In the genomic region with DNA sequence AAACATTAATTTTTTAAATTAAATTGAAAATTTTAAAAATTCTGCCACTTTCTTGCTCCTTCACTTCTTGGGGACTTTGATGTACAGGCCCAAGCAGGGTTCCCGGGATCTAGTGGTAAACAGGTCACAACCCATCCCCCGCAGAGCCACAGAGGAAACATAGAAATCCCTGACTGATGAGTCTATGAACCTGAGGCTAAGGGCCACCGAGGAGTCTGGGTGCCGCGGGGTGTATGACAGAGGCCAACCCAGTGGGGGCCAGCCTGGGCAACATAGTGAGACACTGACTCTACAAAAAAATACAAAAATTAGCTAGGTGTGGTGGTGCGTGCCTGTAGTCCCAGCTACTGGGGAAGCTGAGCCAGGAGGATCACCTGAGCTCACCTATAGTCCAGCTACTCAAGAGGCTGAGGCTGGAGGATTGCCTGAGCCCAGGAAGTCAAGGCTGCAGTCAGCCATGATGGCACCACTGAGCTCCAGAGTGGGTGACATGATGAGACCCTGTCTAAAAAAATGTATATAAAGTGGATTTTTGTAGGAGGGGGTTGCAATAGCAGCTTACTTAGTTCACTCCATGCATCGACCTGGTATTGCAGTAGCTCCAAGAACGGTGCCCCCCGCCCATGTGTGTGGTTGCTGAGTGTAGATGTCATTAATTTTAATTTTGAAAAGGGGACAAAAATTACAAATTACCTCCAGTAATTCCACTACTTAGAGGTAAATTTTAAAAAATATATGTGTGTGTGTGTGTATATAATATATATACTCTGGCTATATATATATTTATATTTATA, we compare ENCODE assay signal across 1 cellular context.
A peak's percentile ranks its signal among the peaks of the same experiment; 100 is the strongest.
TF ChIP-seq lines count a peak whose summit lies in the region.

No MANE protein-coding gene starts in this region.

TF ChIP-seq in HEK293, 187 proteins besides CTCF, POLR2A, EP300 and RAD21 (continued from another document):
- TF ChIP-seq ZNF600 (tag by site-specific recombination; IDR thresholded peaks at IDR 0.05) = no peak
- TF ChIP-seq ZNF248 (tag by site-specific recombination; IDR thresholded peaks at IDR 0.05) = no peak
- TF ChIP-seq ZNF660 (tag by site-specific recombination; IDR thresholded peaks at IDR 0.05) = no peak
- TF ChIP-seq RBAK (tag by site-specific recombination; IDR thresholded peaks at IDR 0.05) = no peak
- peak; percentile 37; the same call in 1 of the 2 replicates for TF ChIP-seq ZNF394 (tag by site-specific recombination; IDR thresholded peaks at IDR 0.05; ENCODE audit: borderline replicate concordance)
- no peak for TF ChIP-seq KLF9 (tag by site-specific recombination; IDR thresholded peaks at IDR 0.05; ENCODE audit: low read depth)
- no peak for TF ChIP-seq SP3 (tag by site-specific recombination; IDR thresholded peaks at IDR 0.05)
- TF ChIP-seq ZNF501 (tag by site-specific recombination; IDR thresholded peaks at IDR 0.05) = no peak
- no peak for TF ChIP-seq ZNF843 (tag by site-specific recombination; IDR thresholded peaks at IDR 0.05)
- TF ChIP-seq ZNF121 (tag by site-specific recombination; IDR thresholded peaks at IDR 0.05) = peak; percentile 72; the same call in 1 of the 2 replicates
- no peak for TF ChIP-seq ZNF221 (tag by site-specific recombination; IDR thresholded peaks at IDR 0.05; ENCODE audit: borderline replicate concordance)
- no peak for TF ChIP-seq ZNF140 (tag by site-specific recombination; IDR thresholded peaks at IDR 0.05)
- no peak for TF ChIP-seq ZNF626 (tag by site-specific recombination; IDR thresholded peaks at IDR 0.05)
- peak; percentile 94 for TF ChIP-seq ZNF214 (tag by site-specific recombination; IDR thresholded peaks at IDR 0.05; ENCODE audit: borderline replicate concordance)
- TF ChIP-seq, protein P1, sequence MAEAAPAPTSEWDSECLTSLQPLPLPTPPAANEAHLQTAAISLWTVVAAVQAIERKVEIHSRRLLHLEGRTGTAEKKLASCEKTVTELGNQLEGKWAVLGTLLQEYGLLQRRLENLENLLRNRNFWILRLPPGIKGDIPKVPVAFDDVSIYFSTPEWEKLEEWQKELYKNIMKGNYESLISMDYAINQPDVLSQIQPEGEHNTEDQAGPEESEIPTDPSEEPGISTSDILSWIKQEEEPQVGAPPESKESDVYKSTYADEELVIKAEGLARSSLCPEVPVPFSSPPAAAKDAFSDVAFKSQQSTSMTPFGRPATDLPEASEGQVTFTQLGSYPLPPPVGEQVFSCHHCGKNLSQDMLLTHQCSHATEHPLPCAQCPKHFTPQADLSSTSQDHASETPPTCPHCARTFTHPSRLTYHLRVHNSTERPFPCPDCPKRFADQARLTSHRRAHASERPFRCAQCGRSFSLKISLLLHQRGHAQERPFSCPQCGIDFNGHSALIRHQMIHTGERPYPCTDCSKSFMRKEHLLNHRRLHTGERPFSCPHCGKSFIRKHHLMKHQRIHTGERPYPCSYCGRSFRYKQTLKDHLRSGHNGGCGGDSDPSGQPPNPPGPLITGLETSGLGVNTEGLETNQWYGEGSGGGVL (tag by site-specific recombination; IDR thresholded peaks at IDR 0.05) = no peak
- no peak for TF ChIP-seq ZBTB21 (tag by site-specific recombination; IDR thresholded peaks at IDR 0.05)
- no peak for TF ChIP-seq ZNF23 (tag by site-specific recombination; IDR thresholded peaks at IDR 0.05; ENCODE audit: borderline replicate concordance)
- TF ChIP-seq KLF1 (tag by site-specific recombination; IDR thresholded peaks at IDR 0.05) = no peak
- no peak for TF ChIP-seq ZBTB7A (tag by site-specific recombination; IDR thresholded peaks at IDR 0.05; ENCODE audit: low read depth)
- TF ChIP-seq ZNF530 (tag by site-specific recombination; IDR thresholded peaks at IDR 0.05; ENCODE audit: low read depth) = no peak
- no peak for TF ChIP-seq SCRT1 (tag by site-specific recombination; IDR thresholded peaks at IDR 0.05; ENCODE audit: borderline replicate concordance)
TF ChIP-seq in HEK293: peak in this region for 3.
